ENCODE assay signal across 15 cellular contexts in genomic region chr17:65550758-65551157, GRCh38. TPM values are rescaled to one million over a fixed set of nuclear protein-coding genes. Genes with fewer than 3 reads are reported as not detected.
DNase-seq lines count a peak whose midpoint lies in the region; ATAC-seq and TF ChIP-seq lines count a peak whose summit lies in the region.
"Had no signal": no experiment of that assay in that cellular context is flagged by ENCODE, and none has a peak within 500 bp of the region (broad histone marks: within the 10 kb centered on the region; RNA-seq: fewer than 3 reads in every experiment).

No MANE protein-coding gene starts in this region.

- intact Hi-C loops in left ventricle myocardium superior (cut with micrococcal nuclease): no loop called here
- intact Hi-C loops in Right ventricle myocardium superior (cut with DNase I): no loop called here
- intact Hi-C loops in breast epithelium (cut with DNase I; ENCODE audit: low total_unique reads): no loop called here

- no peak for TF ChIP-seq POLR2A in breast epithelium (IDR thresholded peaks at IDR 0.05)

- H3K4me1 Mint-ChIP-seq in activated T-helper 17 cell treated with anti-CD3 and anti-CD28 coated beads, Interleukin-2, amount 50 U/mL, for 72 hours: peaks cover 42% of the 10 kb centered on the region

- H3K4me3 Mint-ChIP-seq in activated T-helper 17 cell treated with anti-CD3 and anti-CD28 coated beads, Interleukin-2, amount 50 U/mL, for 72 hours: no peak overlapping the region
- H3K4me3 Mint-ChIP-seq: HFFc6 had no signal

- no peak overlapping the region for H3K9ac ChIP-seq in skeletal muscle tissue (ENCODE audit: low read depth in 1 of 3, low read length in 3 of 3)

- H3K36me3 ChIP-seq in lung (ENCODE audit: control insufficient read depth in 2 of 2, insufficient read depth in 2 of 2, low read length in 2 of 2) (peaks cover 4 to 7% of the 10 kb centered on the region in 2 donors), skeletal muscle tissue (ENCODE audit: control insufficient read depth in 3 of 3, insufficient read depth in 3 of 3, low read length in 3 of 3) (peaks cover 3 to 7% (median 6%) of the 10 kb centered on the region in 3 donors), breast epithelium (no peaks in the 10 kb centered on the region)

- H3K27me3 ChIP-seq in lung (ENCODE audit: control insufficient read depth, insufficient read depth) (no peaks in the 10 kb centered on the region), skeletal muscle tissue (ENCODE audit: control insufficient read depth in 3 of 3, insufficient read depth in 3 of 3, low read length in 3 of 3) (no peaks in the 10 kb centered on the region), breast epithelium (no peaks in the 10 kb centered on the region)
- H3K27me3 ChIP-seq: Peyer's patch had no signal

- H3K27ac ChIP-seq in lung (ENCODE audit: low read depth in 1 of 2, low read length in 1 of 2) (peak overlapping the region; percentile 15 to 30), skeletal muscle tissue (ENCODE audit: low read depth, low read length) (peak overlapping the region; percentile 62), breast epithelium (no peak overlapping the region)
- H3K27ac ChIP-seq: A549, Peyer's patch had no signal

- H3K9me3 ChIP-seq in lung (ENCODE audit: control insufficient read depth in 2 of 2, insufficient read depth in 1 of 2, low read length in 1 of 2) (no peaks in the 10 kb centered on the region), skeletal muscle tissue (ENCODE audit: control insufficient read depth in 3 of 3, low read length in 3 of 3) (no peaks in the 10 kb centered on the region), breast epithelium (no peaks in the 10 kb centered on the region)
- H3K9me3 ChIP-seq: A549, Peyer's patch had no signal

- WGBS in lung, 2 donors: 87 to 93% methylated on average over 4 of the region's 4 CpGs

- no peak overlapping the region for H3K4me3 ChIP-seq in lung
- no peak overlapping the region for H3K4me3 ChIP-seq in skeletal muscle tissue (ENCODE audit: low read length in 3 of 3)
- H3K4me3 ChIP-seq in breast epithelium: no peak overlapping the region
- H3K4me3 ChIP-seq: A549, Peyer's patch had no signal

- no peaks in the 10 kb centered on the region for H3K9me3 Mint-ChIP-seq in activated T-helper 17 cell treated with anti-CD3 and anti-CD28 coated beads, Interleukin-2, amount 50 U/mL, for 72 hours
- H3K9me3 Mint-ChIP-seq: HFFc6 had no signal

- H3K4me1 ChIP-seq in lung (ENCODE audit: control insufficient read depth in 2 of 2, insufficient read depth in 2 of 2, low read length in 2 of 2) (peaks cover 12 to 40% of the 10 kb centered on the region in 2 donors), skeletal muscle tissue (ENCODE audit: control insufficient read depth in 3 of 3, insufficient read depth in 3 of 3, low read length in 3 of 3) (peaks cover 48 to 70% (median 69%) of the 10 kb centered on the region in 3 donors), breast epithelium (peaks cover 0 to 5% of the 10 kb centered on the region in 2 donors)

- peaks cover 47% of the 10 kb centered on the region for H3K36me3 Mint-ChIP-seq in activated T-helper 17 cell treated with anti-CD3 and anti-CD28 coated beads, Interleukin-2, amount 50 U/mL, for 72 hours (ENCODE audit: low read depth)

- peak overlapping the region; percentile 36 for H3K27ac Mint-ChIP-seq in activated T-helper 17 cell treated with anti-CD3 and anti-CD28 coated beads, Interleukin-2, amount 50 U/mL, for 72 hours
- H3K27ac Mint-ChIP-seq: HFFc6 had no signal

- ATAC-seq in left ventricle myocardium superior (no peak), Right ventricle myocardium superior (ENCODE audit: poor library complexity) (no peak), lung (ENCODE audit: insufficient read depth, low FRiP score) (no peak), omental fat pad (ENCODE audit: low FRiP score) (no peak)
- no peak for ATAC-seq in activated T-helper 17 cell treated with anti-CD3 and anti-CD28 coated beads, Interleukin-2, amount 50 U/mL, for 72 hours (replicated peaks)
- ATAC-seq: A549 had no signal

- TF ChIP-seq CTCF in lung (IDR thresholded peaks at IDR 0.05; ENCODE audit: control extremely low read depth, extremely low read depth) (no peak), breast epithelium (IDR thresholded peaks at IDR 0.05) (no peak), omental fat pad (IDR thresholded peaks at IDR 0.05) (no peak)

- no peaks in the 10 kb centered on the region for H3K27me3 Mint-ChIP-seq in activated T-helper 17 cell treated with anti-CD3 and anti-CD28 coated beads, Interleukin-2, amount 50 U/mL, for 72 hours

- DNase-seq in left ventricle myocardium superior (peak; percentile 11), Right ventricle myocardium superior (no peak), lung (ENCODE audit: low spot score) (no peak), midbrain (lab: John Stamatoyannopoulos, UW) (no peak), breast epithelium (ENCODE audit: low spot score in 2 of 2) (no peak), omental fat pad (ENCODE audit: low spot score) (no peak)
- DNase-seq: HFFc6, MV-4-11, NCI-H1417 treated with DMSO at 0.1 percent for 48 hours, NCI-H2029, NCI-H510A treated with DMSO at 0.1 percent for 48 hours, Peyer's patch had no signal

RNA-seq across cellular contexts. Expression of gene AXIN2, which starts 10.7 kb away (rescaled TPM):
- 17.2 TPM for total RNA-seq in left ventricle myocardium superior
- total RNA-seq in Right ventricle myocardium superior: 20.7 TPM
- total RNA-seq in activated T-helper 17 cell treated with anti-CD3 and anti-CD28 coated beads, Interleukin-2, amount 50 U/mL, for 72 hours: 1 to 10 TPM in 1 of 2 donors, under 1 TPM in 1; 0.71 to 1.5 TPM
- total RNA-seq in lung: 100 to 1,000 TPM in 1 of 2 donors, 10 to 100 TPM in 1; 60.3 to 127 TPM
- polyA plus RNA-seq in lung: 10 to 100 TPM; 13.0 to 13.2 TPM
- total RNA-seq in skeletal muscle tissue: 19.8 TPM
- total RNA-seq in breast epithelium: 10 to 100 TPM in 2 of 3 donors, 1 to 10 TPM in 1; 8.3 to 13.1 (median 10.5) TPM
- total RNA-seq in omental fat pad: 10 to 100 TPM in 3 of 4 donors, 1 to 10 TPM in 1; 8.3 to 20.2 (median 11.2) TPM

Comparison
In these comparisons a context has a peak if more than half of its experiments do, and no peak if none do; other contexts are left out.
1. H3K27ac ChIP-seq: peak in lung (2 of 2) and skeletal muscle tissue (single experiment); none in breast epithelium (0 of 2).